1 cellular context compared by ENCODE assay signal in genomic region chr5:82812575-82812974, GRCh38.
TF ChIP-seq lines count a peak whose summit lies in the region.

No MANE protein-coding gene starts in this region.

TF ChIP-seq in SK-N-SH treated with all-trans-retinoic acid at 6 μM for 48 hours, 23 proteins besides CTCF, POLR2A, EP300 and RAD21 (continued from another document):
- TF ChIP-seq PATZ1 (CRISPR knock-in tag; IDR thresholded peaks at IDR 0.05; ENCODE audit: borderline replicate concordance), result no peak
- TF ChIP-seq CSDC2 (CRISPR knock-in tag; IDR thresholded peaks at IDR 0.05), result no peak
TF ChIP-seq in SK-N-SH treated with all-trans-retinoic acid at 6 μM for 48 hours: peak in this region for 0.
